Comparison of ENCODE assay signal across 19 cellular contexts in genomic region chr2:44805391-44805790, GRCh38.
"Had no signal": no experiment of that assay in that cellular context is flagged by ENCODE, and none has a peak within 500 bp of the region (broad histone marks: within the 10 kb centered on the region; RNA-seq: fewer than 3 reads in every experiment).

No MANE protein-coding gene starts in this region.

- H3K4me3 Mint-ChIP-seq: activated naive CD8-positive, alpha-beta T cell treated with anti-CD3 and anti-CD28 coated beads, Interleukin-2, amount 10 ng/mL, durations not matched to agents 7 days and 5 days; dendritic cell treated with granulocyte-macrophage colony-stimulating factor and Interleukin-4, amounts not matched to agents 40 ng/mL and 50 ng/mL, for 4 days; effector memory CD8-positive, alpha-beta T cell; stimulated activated memory B cell treated with anti-CD40 and anti-IgM and Interleukin-4, amounts not matched to agents 10 μg/mL and 1 μg/mL and 100 μg/mL, for 72 hours had no signal

- H2AFZ ChIP-seq: hepatocyte had no signal

- H3K27me3 ChIP-seq: right lobe of liver had no signal

- H3K36me3 Mint-ChIP-seq: activated naive CD8-positive, alpha-beta T cell treated with anti-CD3 and anti-CD28 coated beads, Interleukin-2, amount 10 ng/mL, durations not matched to agents 7 days and 5 days; stimulated activated memory B cell treated with anti-CD40 and anti-IgM and Interleukin-4, amounts not matched to agents 10 μg/mL and 1 μg/mL and 100 μg/mL, for 72 hours had no signal

- ATAC-seq: activated CD4-positive, CD25-positive, alpha-beta regulatory T cell treated with anti-CD3 and anti-CD28 coated beads, Interleukin-2, amount 50 U/mL, for 24 hours; effector memory CD8-positive, alpha-beta T cell; gastroesophageal sphincter; left colon; right lobe of liver; stimulated activated memory B cell treated with anti-CD40 and anti-IgM and Interleukin-4, amounts not matched to agents 10 μg/mL and 1 μg/mL and 100 μg/mL, for 72 hours had no signal

- DNase-seq: activated CD4-positive, alpha-beta T cell treated with anti-CD3 and anti-CD28 coated beads, Interleukin-2, amount 50 U/mL, for 4 hours; activated naive CD8-positive, alpha-beta T cell treated with anti-CD3 and anti-CD28 coated beads, Interleukin-2, amount 10 ng/mL, durations not matched to agents 7 days and 5 days; anterior cingulate cortex; cerebellar nuclear complex; effector memory CD8-positive, alpha-beta T cell; left colon; naive B cell; right lobe of liver; spleen; stimulated activated CD4-positive, alpha-beta T cell treated with anti-CD3 and anti-CD28 coated beads, Interleukin-1b, Interleukin-23, amount 100 ng/mL, for 48 hours; transverse colon had no signal

- H3K9me3 ChIP-seq: neutrophil, right lobe of liver, spleen, transverse colon had no signal

- H3K79me2 ChIP-seq: hepatocyte had no signal

- H3K9me3 Mint-ChIP-seq: activated naive CD8-positive, alpha-beta T cell treated with anti-CD3 and anti-CD28 coated beads, Interleukin-2, amount 10 ng/mL, durations not matched to agents 7 days and 5 days; dendritic cell treated with granulocyte-macrophage colony-stimulating factor and Interleukin-4, amounts not matched to agents 40 ng/mL and 50 ng/mL, for 4 days; effector memory CD8-positive, alpha-beta T cell; stimulated activated memory B cell treated with anti-CD40 and anti-IgM and Interleukin-4, amounts not matched to agents 10 μg/mL and 1 μg/mL and 100 μg/mL, for 72 hours had no signal

- H3K4me2 ChIP-seq: hepatocyte had no signal

- H3K4me3 ChIP-seq: gastroesophageal sphincter, hepatocyte, lung, right lobe of liver, spleen, transverse colon had no signal

- H3K27ac ChIP-seq: gastroesophageal sphincter, hepatocyte, neutrophil, right lobe of liver, spleen, transverse colon had no signal

- H3K27ac Mint-ChIP-seq: activated naive CD8-positive, alpha-beta T cell treated with anti-CD3 and anti-CD28 coated beads, Interleukin-2, amount 10 ng/mL, durations not matched to agents 7 days and 5 days; dendritic cell treated with granulocyte-macrophage colony-stimulating factor and Interleukin-4, amounts not matched to agents 40 ng/mL and 50 ng/mL, for 4 days; effector memory CD8-positive, alpha-beta T cell; progenitor cell of endocrine pancreas; stimulated activated memory B cell treated with anti-CD40 and anti-IgM and Interleukin-4, amounts not matched to agents 10 μg/mL and 1 μg/mL and 100 μg/mL, for 72 hours had no signal
